Comparison of ENCODE assay signal across 10 cellular contexts in the genomic region with DNA sequence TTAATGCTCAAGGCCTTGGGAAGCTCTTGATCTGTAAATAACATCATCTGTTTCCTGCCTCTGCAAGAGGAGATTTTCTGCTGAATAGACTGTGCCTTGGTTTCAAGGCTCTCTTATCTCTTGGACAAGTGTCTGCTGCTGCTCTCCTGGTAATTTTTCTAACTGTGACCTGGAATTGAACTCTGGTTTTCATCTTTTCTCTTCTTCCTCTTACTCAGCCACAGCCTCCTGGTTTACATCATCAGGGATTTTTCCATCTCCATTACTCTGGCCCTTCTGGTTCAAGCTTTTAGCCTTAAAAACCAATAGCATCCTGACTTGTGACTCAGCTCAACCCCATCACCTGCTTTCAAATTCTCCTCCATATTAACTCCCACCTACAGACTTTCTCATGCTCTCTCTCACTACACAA. TPM values are rescaled to one million over a fixed set of nuclear protein-coding genes. Genes with fewer than 3 reads are reported as not detected.
DNase-seq lines count a peak whose midpoint lies in the region; ATAC-seq and TF ChIP-seq lines count a peak whose summit lies in the region.
"Had no signal": no experiment of that assay in that cellular context is flagged by ENCODE, and none has a peak within 500 bp of the region (broad histone marks: within the 10 kb centered on the region; RNA-seq: fewer than 3 reads in every experiment).

No MANE protein-coding gene starts in this region.

- no peak for TF ChIP-seq CTCF in kidney epithelial cell (IDR thresholded peaks at IDR 0.05; ENCODE audit: insufficient read depth, low read length, poor library complexity, severe bottlenecking)

- no peak overlapping the region for H3K4me3 ChIP-seq in kidney epithelial cell (ENCODE audit: low read depth, low read length)
- H3K4me3 ChIP-seq: PC-9 had no signal

- DNase-seq in kidney epithelial cell (ENCODE audit: low read depth), result peak; percentile 34
- DNase-seq in NCI-H1694 (lab: John Stamatoyannopoulos, UW), result no peak
- DNase-seq in T1000 (lab: John Stamatoyannopoulos, UW), result no peak
- DNase-seq in DMS153 (lab: John Stamatoyannopoulos, UW), result no peak
- DNase-seq: endodermal cell, PC-9 had no signal

- H3K27me3 ChIP-seq in kidney epithelial cell (ENCODE audit: control insufficient read depth, insufficient read depth, low read length), result no peaks in the 10 kb centered on the region

- ATAC-seq in GM18520 (IDR thresholded peaks at IDR 0.05; ENCODE audit: unreplicated experiment) (peak; percentile 42), HG02571 (IDR thresholded peaks at IDR 0.05; ENCODE audit: unreplicated experiment) (peak; percentile 65), SK-N-SH treated with all-trans-retinoic acid at 6 μM for 48 hours (peak; percentile 63), HG02970 (IDR thresholded peaks at IDR 0.05; ENCODE audit: low FRiP score, unreplicated experiment) (no peak)

- H3K36me3 ChIP-seq in kidney epithelial cell (ENCODE audit: control insufficient read depth, insufficient read depth, low read length), result no peaks in the 10 kb centered on the region

TF ChIP-seq in SK-N-SH treated with all-trans-retinoic acid at 6 μM for 48 hours, 23 proteins besides CTCF, POLR2A, EP300 and RAD21:
- TF ChIP-seq RARB (CRISPR knock-in tag; IDR thresholded peaks at IDR 0.05), result peak; percentile 5; the same call in 1 of the 2 replicates
- 0 out of 2 replicates have a peak, but pooled peaks have one; percentile 48 for TF ChIP-seq ZFP3 (CRISPR knock-in tag; IDR thresholded peaks at IDR 0.05)
- peak; percentile 81; the same call in 1 of the 2 replicates for TF ChIP-seq SNAI2 (CRISPR knock-in tag; IDR thresholded peaks at IDR 0.05)
- TF ChIP-seq, protein P1, sequence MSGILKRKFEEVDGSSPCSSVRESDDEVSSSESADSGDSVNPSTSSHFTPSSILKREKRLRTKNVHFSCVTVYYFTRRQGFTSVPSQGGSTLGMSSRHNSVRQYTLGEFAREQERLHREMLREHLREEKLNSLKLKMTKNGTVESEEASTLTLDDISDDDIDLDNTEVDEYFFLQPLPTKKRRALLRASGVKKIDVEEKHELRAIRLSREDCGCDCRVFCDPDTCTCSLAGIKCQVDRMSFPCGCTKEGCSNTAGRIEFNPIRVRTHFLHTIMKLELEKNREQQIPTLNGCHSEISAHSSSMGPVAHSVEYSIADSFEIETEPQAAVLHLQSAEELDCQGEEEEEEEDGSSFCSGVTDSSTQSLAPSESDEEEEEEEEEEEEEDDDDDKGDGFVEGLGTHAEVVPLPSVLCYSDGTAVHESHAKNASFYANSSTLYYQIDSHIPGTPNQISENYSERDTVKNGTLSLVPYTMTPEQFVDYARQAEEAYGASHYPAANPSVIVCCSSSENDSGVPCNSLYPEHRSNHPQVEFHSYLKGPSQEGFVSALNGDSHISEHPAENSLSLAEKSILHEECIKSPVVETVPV (CRISPR knock-in tag; IDR thresholded peaks at IDR 0.05), result no peak
- TF ChIP-seq ZNF8 (CRISPR knock-in tag; IDR thresholded peaks at IDR 0.05), result 0 out of 2 replicates have a peak, but pooled peaks have one; percentile 14
- peak; percentile 69; the same call in 1 of the 2 replicates for TF ChIP-seq TCF4 (CRISPR knock-in tag; IDR thresholded peaks at IDR 0.05; ENCODE audit: borderline replicate concordance)
- TF ChIP-seq ZNF565 (CRISPR knock-in tag; conservative IDR thresholded peaks at IDR 0.05; ENCODE audit: low read depth), result no peak
- 0 out of 2 replicates have a peak, but pooled peaks have one; percentile 37 for TF ChIP-seq CSDC2 (CRISPR knock-in tag; IDR thresholded peaks at IDR 0.05)
- TF ChIP-seq ISL1 (CRISPR knock-in tag; IDR thresholded peaks at IDR 0.05), result peak; percentile 63
- TF ChIP-seq, protein P2, sequence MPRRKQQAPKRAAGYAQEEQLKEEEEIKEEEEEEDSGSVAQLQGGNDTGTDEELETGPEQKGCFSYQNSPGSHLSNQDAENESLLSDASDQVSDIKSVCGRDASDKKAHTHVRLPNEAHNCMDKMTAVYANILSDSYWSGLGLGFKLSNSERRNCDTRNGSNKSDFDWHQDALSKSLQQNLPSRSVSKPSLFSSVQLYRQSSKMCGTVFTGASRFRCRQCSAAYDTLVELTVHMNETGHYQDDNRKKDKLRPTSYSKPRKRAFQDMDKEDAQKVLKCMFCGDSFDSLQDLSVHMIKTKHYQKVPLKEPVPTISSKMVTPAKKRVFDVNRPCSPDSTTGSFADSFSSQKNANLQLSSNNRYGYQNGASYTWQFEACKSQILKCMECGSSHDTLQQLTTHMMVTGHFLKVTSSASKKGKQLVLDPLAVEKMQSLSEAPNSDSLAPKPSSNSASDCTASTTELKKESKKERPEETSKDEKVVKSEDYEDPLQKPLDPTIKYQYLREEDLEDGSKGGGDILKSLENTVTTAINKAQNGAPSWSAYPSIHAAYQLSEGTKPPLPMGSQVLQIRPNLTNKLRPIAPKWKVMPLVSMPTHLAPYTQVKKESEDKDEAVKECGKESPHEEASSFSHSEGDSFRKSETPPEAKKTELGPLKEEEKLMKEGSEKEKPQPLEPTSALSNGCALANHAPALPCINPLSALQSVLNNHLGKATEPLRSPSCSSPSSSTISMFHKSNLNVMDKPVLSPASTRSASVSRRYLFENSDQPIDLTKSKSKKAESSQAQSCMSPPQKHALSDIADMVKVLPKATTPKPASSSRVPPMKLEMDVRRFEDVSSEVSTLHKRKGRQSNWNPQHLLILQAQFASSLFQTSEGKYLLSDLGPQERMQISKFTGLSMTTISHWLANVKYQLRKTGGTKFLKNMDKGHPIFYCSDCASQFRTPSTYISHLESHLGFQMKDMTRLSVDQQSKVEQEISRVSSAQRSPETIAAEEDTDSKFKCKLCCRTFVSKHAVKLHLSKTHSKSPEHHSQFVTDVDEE (CRISPR knock-in tag; IDR thresholded peaks at IDR 0.05), result peak; percentile 60; the same call in 1 of the 2 replicates
- peak; percentile 90 for TF ChIP-seq ZNF70 (CRISPR knock-in tag; IDR thresholded peaks at IDR 0.05)
- TF ChIP-seq ZFP30 (CRISPR knock-in tag; IDR thresholded peaks at IDR 0.05), result no peak
- TF ChIP-seq, protein P3, sequence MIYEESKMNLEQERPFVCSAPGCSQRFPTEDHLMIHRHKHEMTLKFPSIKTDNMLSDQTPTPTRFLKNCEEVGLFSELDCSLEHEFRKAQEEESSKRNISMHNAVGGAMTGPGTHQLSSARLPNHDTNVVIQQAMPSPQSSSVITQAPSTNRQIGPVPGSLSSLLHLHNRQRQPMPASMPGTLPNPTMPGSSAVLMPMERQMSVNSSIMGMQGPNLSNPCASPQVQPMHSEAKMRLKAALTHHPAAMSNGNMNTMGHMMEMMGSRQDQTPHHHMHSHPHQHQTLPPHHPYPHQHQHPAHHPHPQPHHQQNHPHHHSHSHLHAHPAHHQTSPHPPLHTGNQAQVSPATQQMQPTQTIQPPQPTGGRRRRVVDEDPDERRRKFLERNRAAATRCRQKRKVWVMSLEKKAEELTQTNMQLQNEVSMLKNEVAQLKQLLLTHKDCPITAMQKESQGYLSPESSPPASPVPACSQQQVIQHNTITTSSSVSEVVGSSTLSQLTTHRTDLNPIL (CRISPR knock-in tag; IDR thresholded peaks at IDR 0.05; ENCODE audit: low read depth), result no peak
- TF ChIP-seq ARNTL (CRISPR knock-in tag; IDR thresholded peaks at IDR 0.05; ENCODE audit: borderline replicate concordance, low read depth), result no peak
- TF ChIP-seq, protein P4, sequence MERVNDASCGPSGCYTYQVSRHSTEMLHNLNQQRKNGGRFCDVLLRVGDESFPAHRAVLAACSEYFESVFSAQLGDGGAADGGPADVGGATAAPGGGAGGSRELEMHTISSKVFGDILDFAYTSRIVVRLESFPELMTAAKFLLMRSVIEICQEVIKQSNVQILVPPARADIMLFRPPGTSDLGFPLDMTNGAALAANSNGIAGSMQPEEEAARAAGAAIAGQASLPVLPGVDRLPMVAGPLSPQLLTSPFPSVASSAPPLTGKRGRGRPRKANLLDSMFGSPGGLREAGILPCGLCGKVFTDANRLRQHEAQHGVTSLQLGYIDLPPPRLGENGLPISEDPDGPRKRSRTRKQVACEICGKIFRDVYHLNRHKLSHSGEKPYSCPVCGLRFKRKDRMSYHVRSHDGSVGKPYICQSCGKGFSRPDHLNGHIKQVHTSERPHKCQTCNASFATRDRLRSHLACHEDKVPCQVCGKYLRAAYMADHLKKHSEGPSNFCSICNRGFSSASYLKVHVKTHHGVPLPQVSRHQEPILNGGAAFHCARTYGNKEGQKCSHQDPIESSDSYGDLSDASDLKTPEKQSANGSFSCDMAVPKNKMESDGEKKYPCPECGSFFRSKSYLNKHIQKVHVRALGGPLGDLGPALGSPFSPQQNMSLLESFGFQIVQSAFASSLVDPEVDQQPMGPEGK (CRISPR knock-in tag; IDR thresholded peaks at IDR 0.05; ENCODE audit: borderline replicate concordance), result no peak

RNA-seq across cellular contexts. Expression of a gene that starts 49.6 kb away (rescaled TPM):
- 10.0 and 20.0 TPM in 2 replicates for total RNA-seq in kidney epithelial cell

RNA-seq across cellular contexts. Expression of a gene that starts 49.6 kb away (rescaled TPM):
- total RNA-seq in kidney epithelial cell, result 19.0 and 23.9 TPM in 2 replicates
